Comparison of ENCODE assay signal across 23 cellular contexts in genomic region chr2:219619235-219619634, GRCh38. TPM values are rescaled to one million over a fixed set of nuclear protein-coding genes. Genes with fewer than 3 reads are reported as not detected.
A peak's percentile ranks its signal among the peaks of the same experiment; 100 is the strongest.
DNase-seq lines count a peak whose midpoint lies in the region; ATAC-seq, FAIRE-seq and TF ChIP-seq lines count a peak whose summit lies in the region.
"Had no signal": no experiment of that assay in that cellular context is flagged by ENCODE, and none has a peak within 500 bp of the region (broad histone marks: within the 10 kb centered on the region; RNA-seq: fewer than 3 reads in every experiment).

No MANE protein-coding gene starts in this region.

- no peak for TF ChIP-seq EP300 in H1 (IDR thresholded peaks at IDR 0.05; ENCODE audit: borderline replicate concordance in 1 of 2, low read depth in 2 of 2, low read length in 2 of 2)

- TF ChIP-seq POLR2A in H1 (IDR thresholded peaks at IDR 0.05; ENCODE audit: control extremely low read depth in 1 of 2, low read depth in 2 of 2, low read length in 2 of 2): no peak

- H3K27ac ChIP-seq in H1 (ENCODE audit: low read depth, low read length): no peak overlapping the region
- H3K27ac ChIP-seq in neural progenitor cell: no peak overlapping the region
- H3K27ac ChIP-seq: breast epithelium, dorsolateral prefrontal cortex, epithelial cell of prostate, left lung had no signal

- H2BK15ac ChIP-seq in H1 (ENCODE audit: low read length): no peak overlapping the region

- TF ChIP-seq RAD21 in H1 (IDR thresholded peaks at IDR 0.05 in 1 of 2, conservative IDR thresholded peaks at IDR 0.05 in 1 of 2; ENCODE audit: low read depth in 2 of 2, low read length in 2 of 2): peak; percentile 75 to 84

- no peak overlapping the region for H3K4ac ChIP-seq in H1 (replicated peaks; ENCODE audit: insufficient read length, low read depth, low read length)

- no peak overlapping the region for H3K23ac ChIP-seq in H1 (ENCODE audit: insufficient read length)

- H2BK20ac ChIP-seq in H1 (ENCODE audit: low read length): no peak overlapping the region

- H3F3A ChIP-seq in neural progenitor cell (ENCODE audit: low read depth): peaks cover 2% of the 10 kb centered on the region

- no peaks in the 10 kb centered on the region for H3K23me2 ChIP-seq in H1 (ENCODE audit: low read depth, low read length)

- H2AFZ ChIP-seq in H1 (ENCODE audit: low read length) (no peak overlapping the region), neural progenitor cell (replicated peaks) (no peak overlapping the region)

- no peak overlapping the region for H3K4me3 Mint-ChIP-seq in neural progenitor cell
- H3K4me3 Mint-ChIP-seq: activated CD8-positive, alpha-beta memory T cell treated with anti-CD3 and anti-CD28 coated beads, Interleukin-2, amount 10 ng/mL, durations not matched to agents 7 days and 5 days; activated naive CD8-positive, alpha-beta T cell treated with anti-CD3 and anti-CD28 coated beads, Interleukin-2, amount 10 ng/mL, durations not matched to agents 7 days and 5 days; activated T-helper 17 cell treated with anti-CD3 and anti-CD28 coated beads, Interleukin-2, amount 50 U/mL, for 72 hours; stimulated activated effector memory CD8-positive, alpha-beta T cell treated with anti-CD3 and anti-CD28 coated beads, Interleukin-12 subunit alpha, Interleukin-12 subunit beta, amount 100 ng/mL, for 72 hours had no signal

- peaks cover 2% of the 10 kb centered on the region for H3K36me3 Mint-ChIP-seq in neural progenitor cell
- H3K36me3 Mint-ChIP-seq: activated naive CD8-positive, alpha-beta T cell treated with anti-CD3 and anti-CD28 coated beads, Interleukin-2, amount 10 ng/mL, durations not matched to agents 7 days and 5 days; stimulated activated effector memory CD8-positive, alpha-beta T cell treated with anti-CD3 and anti-CD28 coated beads, Interleukin-12 subunit alpha, Interleukin-12 subunit beta, amount 100 ng/mL, for 72 hours had no signal

- no peaks in the 10 kb centered on the region for H3K79me2 ChIP-seq in H1 (ENCODE audit: control insufficient read depth in 1 of 2, insufficient read depth in 2 of 2, low read length in 2 of 2)
- no peaks in the 10 kb centered on the region for H3K79me2 ChIP-seq in neural progenitor cell (ENCODE audit: low read depth)

- ATAC-seq in HG02678 (IDR thresholded peaks at IDR 0.05; ENCODE audit: unreplicated experiment): no peak
- ATAC-seq: activated CD8-positive, alpha-beta memory T cell treated with anti-CD3 and anti-CD28 coated beads, Interleukin-2, amount 10 ng/mL, durations not matched to agents 7 days and 5 days; activated T-helper 17 cell treated with anti-CD3 and anti-CD28 coated beads, Interleukin-2, amount 50 U/mL, for 72 hours; left lung; right cardiac atrium; stimulated activated effector memory CD8-positive, alpha-beta T cell treated with anti-CD3 and anti-CD28 coated beads, Interleukin-12 subunit alpha, Interleukin-12 subunit beta, amount 100 ng/mL, for 72 hours had no signal

- H3K36me3 ChIP-seq in H1 (ENCODE audit: control insufficient read depth in 2 of 4, insufficient read depth in 4 of 4, low read length in 3 of 4): peaks cover 0 to 4% (median 0%) of the 10 kb centered on the region in 4 experiments; a peak in 3 of 8 replicates
- H3K36me3 ChIP-seq in neural progenitor cell: no peaks in the 10 kb centered on the region
- H3K36me3 ChIP-seq: breast epithelium had no signal

- H2BK5ac ChIP-seq in H1 (ENCODE audit: low read depth, low read length): no peak overlapping the region

- H3K27ac Mint-ChIP-seq in neural progenitor cell: no peak overlapping the region
- H3K27ac Mint-ChIP-seq: activated CD8-positive, alpha-beta memory T cell treated with anti-CD3 and anti-CD28 coated beads, Interleukin-2, amount 10 ng/mL, durations not matched to agents 7 days and 5 days; activated naive CD8-positive, alpha-beta T cell treated with anti-CD3 and anti-CD28 coated beads, Interleukin-2, amount 10 ng/mL, durations not matched to agents 7 days and 5 days; activated T-helper 17 cell treated with anti-CD3 and anti-CD28 coated beads, Interleukin-2, amount 50 U/mL, for 72 hours; stimulated activated effector memory CD8-positive, alpha-beta T cell treated with anti-CD3 and anti-CD28 coated beads, Interleukin-12 subunit alpha, Interleukin-12 subunit beta, amount 100 ng/mL, for 72 hours had no signal

- FAIRE-seq in H1 (lab: Jason Lieb, UNC) (peak; percentile 48), urothelium cell line (lab: Jason Lieb, UNC) (no peak)
- FAIRE-seq: frontal cortex, H54 had no signal

- no peak overlapping the region for H3K9ac ChIP-seq in H1 (replicated peaks in 1 of 4; ENCODE audit: extremely low read depth in 1 of 4, low read depth in 3 of 4, low read length in 3 of 4)
- no peak overlapping the region for H3K9ac ChIP-seq in neural progenitor cell

- H3K14ac ChIP-seq in H1 (ENCODE audit: insufficient read length): no peak overlapping the region

- H3K27me3 ChIP-seq in H1 (replicated peaks in 1 of 4; ENCODE audit: control insufficient read depth in 3 of 4, extremely low read depth in 1 of 4, insufficient read depth in 3 of 4, low read length in 3 of 4): no peaks in the 10 kb centered on the region
- H3K27me3 ChIP-seq in neural progenitor cell: peaks cover 3% of the 10 kb centered on the region
- H3K27me3 ChIP-seq: breast epithelium, dorsolateral prefrontal cortex, left lung had no signal

- no peak overlapping the region for H2BK120ac ChIP-seq in H1 (replicated peaks; ENCODE audit: low read depth, low read length)

- H3K4me1 ChIP-seq in H1 (replicated peaks in 1 of 4; ENCODE audit: control insufficient read depth in 3 of 4, insufficient read depth in 4 of 4, low read length in 3 of 4) (no peaks in the 10 kb centered on the region), neural progenitor cell (no peaks in the 10 kb centered on the region)
- H3K4me1 ChIP-seq: breast epithelium, left lung had no signal

- H3K27me3 Mint-ChIP-seq in neural progenitor cell (ENCODE audit: insufficient read depth, low read depth): no peaks in the 10 kb centered on the region
- H3K27me3 Mint-ChIP-seq: activated T-helper 17 cell treated with anti-CD3 and anti-CD28 coated beads, Interleukin-2, amount 50 U/mL, for 72 hours had no signal

- DNase-seq in ELF-1 (ENCODE audit: low read depth, low spot score): peak; percentile 51
- peak; percentile 2 for DNase-seq in NCI-H69 (lab: John Stamatoyannopoulos, UW)
- no peak for DNase-seq in H1 (ENCODE audit: low read depth in 1 of 2, low spot score in 2 of 2)
- peak; percentile 57 for DNase-seq in neural progenitor cell (ENCODE audit: low spot score)
- DNase-seq in putamen (ENCODE audit: low spot score): no peak
- DNase-seq in urothelium cell line (ENCODE audit: low spot score): no peak
- DNase-seq: activated CD4-positive, alpha-beta T cell treated with anti-CD3 and anti-CD28 coated beads for 48 hours; activated CD8-positive, alpha-beta memory T cell treated with anti-CD3 and anti-CD28 coated beads, Interleukin-2, amount 10 ng/mL, durations not matched to agents 7 days and 5 days; activated naive CD8-positive, alpha-beta T cell treated with anti-CD3 and anti-CD28 coated beads, Interleukin-2, amount 10 ng/mL, durations not matched to agents 7 days and 5 days; dorsolateral prefrontal cortex; NCI-H2171; NCI-H774; RPMI8226 had no signal

- WGBS in H1 (ENCODE audit: extremely low coverage in 1 of 2, insufficient coverage in 1 of 2, insufficient read length in 1 of 2, insufficient replicate concordance in 2 of 2, low coverage in 1 of 2, low lambda C conversion rate in 2 of 2, missing lambda C conversion rate in 1 of 2), 2 experiments: 54% methylated on average over 4 of the region's 4 CpGs; no CpG with 5 or more reads in 1 of the 2 experiments

- H4K20me1 ChIP-seq in H1 (replicated peaks in 1 of 2; ENCODE audit: control insufficient read depth in 1 of 2, insufficient read depth in 2 of 2, low read length in 2 of 2): no peaks in the 10 kb centered on the region
- no peaks in the 10 kb centered on the region for H4K20me1 ChIP-seq in neural progenitor cell (ENCODE audit: low read depth)

- POLR2A ChIA-PET in H1 (lab: Charles Lee; ENCODE audit: partially characterized antibody): interaction anchor here (1.1 to 1.6 kb wide), 2 partner anchors 21 to 66 kb away, joined by 3 to 5 read pairs; partner anchors contain the start of gene STK11IP

- H3K9me3 ChIP-seq in H1 (ENCODE audit: insufficient read depth in 2 of 2, low read depth in 1 of 2, low read length in 1 of 2) (no peaks in the 10 kb centered on the region), neural progenitor cell (ENCODE audit: low read depth) (no peaks in the 10 kb centered on the region)
- H3K9me3 ChIP-seq: breast epithelium, left lung had no signal

- no peaks in the 10 kb centered on the region for H3K79me1 ChIP-seq in H1 (ENCODE audit: low read depth, low read length)

- no peak overlapping the region for H4K5ac ChIP-seq in H1 (ENCODE audit: insufficient read length, low read depth, low read length)

- H4K8ac ChIP-seq in H1 (ENCODE audit: extremely low read depth, insufficient read depth, low read length): no peak overlapping the region

- H3K4me2 ChIP-seq in H1 (ENCODE audit: insufficient read depth in 1 of 2, low read depth in 2 of 2, low read length in 2 of 2): no peak overlapping the region
- H3K4me2 ChIP-seq in neural progenitor cell: no peak overlapping the region

- H3K56ac ChIP-seq in H1 (replicated peaks; ENCODE audit: insufficient read length, low read depth, low read length): no peak overlapping the region

- H3K9me3 Mint-ChIP-seq in neural progenitor cell: no peaks in the 10 kb centered on the region
- H3K9me3 Mint-ChIP-seq: activated naive CD8-positive, alpha-beta T cell treated with anti-CD3 and anti-CD28 coated beads, Interleukin-2, amount 10 ng/mL, durations not matched to agents 7 days and 5 days; activated T-helper 17 cell treated with anti-CD3 and anti-CD28 coated beads, Interleukin-2, amount 50 U/mL, for 72 hours; stimulated activated effector memory CD8-positive, alpha-beta T cell treated with anti-CD3 and anti-CD28 coated beads, Interleukin-12 subunit alpha, Interleukin-12 subunit beta, amount 100 ng/mL, for 72 hours had no signal

- CTCF ChIA-PET in H1 (lab: Charles Lee; ENCODE audit: partially characterized antibody): interaction anchor here (0.6 to 18.7 kb wide), 26 partner anchors 8 to 459 kb away, joined by 3 to 356 read pairs (median 4); partner anchors contain the start of genes ASIC4, CHPF, NHEJ1 and SLC4A3

- H2AK5ac ChIP-seq in H1 (ENCODE audit: low read depth, low read length): no peak overlapping the region

- H4K91ac ChIP-seq in H1 (replicated peaks; ENCODE audit: insufficient read length, low read length): no peak overlapping the region

- TF ChIP-seq CTCF in H1 (IDR thresholded peaks at IDR 0.05; ENCODE audit: control extremely low read depth in 1 of 3, insufficient read depth in 1 of 3, low read depth in 1 of 3, low read length in 3 of 3): peak; percentile 58 to 80 (median 63)
- peak; percentile 56 for TF ChIP-seq CTCF in neural progenitor cell (IDR thresholded peaks at IDR 0.05)

- H3K18ac ChIP-seq in H1 (ENCODE audit: extremely low read depth, low read length): no peak overlapping the region

- H3K4me3 ChIP-seq in H1 (ENCODE audit: extremely low read depth in 1 of 4, insufficient read depth in 2 of 4, low read depth in 3 of 4, low read length in 4 of 4): no peak overlapping the region
- no peak overlapping the region for H3K4me3 ChIP-seq in neural progenitor cell
- H3K4me3 ChIP-seq: breast epithelium, dorsolateral prefrontal cortex, left lung had no signal

- H3K4me1 Mint-ChIP-seq in neural progenitor cell: no peaks in the 10 kb centered on the region
- H3K4me1 Mint-ChIP-seq: activated CD8-positive, alpha-beta memory T cell treated with anti-CD3 and anti-CD28 coated beads, Interleukin-2, amount 10 ng/mL, durations not matched to agents 7 days and 5 days; activated naive CD8-positive, alpha-beta T cell treated with anti-CD3 and anti-CD28 coated beads, Interleukin-2, amount 10 ng/mL, durations not matched to agents 7 days and 5 days; activated T-helper 17 cell treated with anti-CD3 and anti-CD28 coated beads, Interleukin-2, amount 50 U/mL, for 72 hours; stimulated activated effector memory CD8-positive, alpha-beta T cell treated with anti-CD3 and anti-CD28 coated beads, Interleukin-12 subunit alpha, Interleukin-12 subunit beta, amount 100 ng/mL, for 72 hours had no signal

- H2BK12ac ChIP-seq in H1 (ENCODE audit: low read depth, low read length): no peak overlapping the region

RNA-seq across cellular contexts. Expression of gene SLC4A3, which starts 8.2 kb away (rescaled TPM):
- 6.5 and 7.4 TPM in 2 replicates for total RNA-seq in H1 (2021; fragmentation: NEBNext Ultra II Directional; extraction: Animal tissue kit (Norgen Biotek cat#: 25700))
- 4.8 and 8.2 TPM in 2 replicates for polyA plus RNA-seq in H1 (2011; rRNA removed)
- polyA plus RNA-seq in H1 (2011; cell fraction: cytosol; rRNA removed): 5.4 TPM
- 37.1 TPM for polyA plus RNA-seq in H1 (2011; cell fraction: nucleus; rRNA removed)
- 5.8 to 8.2 TPM (median 6.5 TPM) in 4 replicates for polyA plus RNA-seq in H1 (2012, experiment 1 of 2)
- polyA plus RNA-seq in H1 (2012, experiment 2 of 2): 4.7 TPM
- 4.7 TPM for polyA plus RNA-seq in H1 (2013, experiment 1 of 2)
- polyA plus RNA-seq in H1 (2013, experiment 2 of 2): 4.8 TPM
- 2.8 and 5.1 TPM in 2 replicates for polyA minus RNA-seq in H1 (2011; rRNA and poly(A)+ RNA removed)
- polyA minus RNA-seq in H1 (2011; cell fraction: cytosol; rRNA and poly(A)+ RNA removed): 4.6 TPM
- 9.8 TPM for polyA minus RNA-seq in H1 (2011; cell fraction: nucleus; rRNA and poly(A)+ RNA removed)
- total RNA-seq in neural progenitor cell (ENCODE audit: low replicate concordance): 0.88 and 3.7 TPM in 2 replicates
- total RNA-seq: activated CD8-positive, alpha-beta memory T cell treated with anti-CD3 and anti-CD28 coated beads, Interleukin-2, amount 10 ng/mL, durations not matched to agents 7 days and 5 days; activated naive CD8-positive, alpha-beta T cell treated with anti-CD3 and anti-CD28 coated beads, Interleukin-2, amount 10 ng/mL, durations not matched to agents 7 days and 5 days; activated T-helper 17 cell treated with anti-CD3 and anti-CD28 coated beads, Interleukin-2, amount 50 U/mL, for 72 hours had no signal

RNA-seq across cellular contexts. Expression of gene STK11IP, which starts 21.6 kb away (rescaled TPM):
- total RNA-seq in H1 (2021; fragmentation: NEBNext Ultra II Directional; extraction: Animal tissue kit (Norgen Biotek cat#: 25700)): 24.1 and 29.6 TPM in 2 replicates
- 18.5 and 26.5 TPM in 2 replicates for polyA plus RNA-seq in H1 (2011; rRNA removed)
- 15.8 TPM for polyA plus RNA-seq in H1 (2011; cell fraction: cytosol; rRNA removed)
- 164 TPM for polyA plus RNA-seq in H1 (2011; cell fraction: nucleus; rRNA removed)
- 17.0 to 28.8 TPM (median 24.2 TPM) in 4 replicates for polyA plus RNA-seq in H1 (2012, experiment 1 of 2)
- 20.6 TPM for polyA plus RNA-seq in H1 (2012, experiment 2 of 2)
- 15.3 TPM for polyA plus RNA-seq in H1 (2013, experiment 1 of 2)
- 13.6 TPM for polyA plus RNA-seq in H1 (2013, experiment 2 of 2)
- polyA minus RNA-seq in H1 (2011; rRNA and poly(A)+ RNA removed): 24.4 and 24.9 TPM in 2 replicates
- 20.9 TPM for polyA minus RNA-seq in H1 (2011; cell fraction: cytosol; rRNA and poly(A)+ RNA removed)
- 35.4 TPM for polyA minus RNA-seq in H1 (2011; cell fraction: nucleus; rRNA and poly(A)+ RNA removed)
- total RNA-seq in neural progenitor cell (ENCODE audit: low replicate concordance): 16.8 and 22.7 TPM in 2 replicates

RNA-seq across cellular contexts. Expression of gene INHA, which starts 47.1 kb away (rescaled TPM):
- 0.65 and 0.73 TPM in 2 replicates for total RNA-seq in H1 (2021; fragmentation: NEBNext Ultra II Directional; extraction: Animal tissue kit (Norgen Biotek cat#: 25700))
- polyA plus RNA-seq in H1 (2011; rRNA removed): 2.7 and 4.3 TPM in 2 replicates
- 3.2 TPM for polyA plus RNA-seq in H1 (2011; cell fraction: cytosol; rRNA removed)
- 11.1 TPM for polyA plus RNA-seq in H1 (2011; cell fraction: nucleus; rRNA removed)
- 0.77 to 3.2 TPM (median 2.1 TPM) in 4 replicates for polyA plus RNA-seq in H1 (2012, experiment 1 of 2)
- 0.54 TPM for polyA plus RNA-seq in H1 (2012, experiment 2 of 2)
- polyA plus RNA-seq in H1 (2013, experiment 1 of 2): 0.61 TPM
- polyA plus RNA-seq in H1 (2013, experiment 2 of 2): 0.57 TPM
- polyA minus RNA-seq in H1 (2011; rRNA and poly(A)+ RNA removed): 0.22 and 0.41 TPM in 2 replicates
- polyA minus RNA-seq in H1 (2011; cell fraction: cytosol; rRNA and poly(A)+ RNA removed): not detected
- 1.1 TPM for polyA minus RNA-seq in H1 (2011; cell fraction: nucleus; rRNA and poly(A)+ RNA removed)
- total RNA-seq in neural progenitor cell (ENCODE audit: low replicate concordance): 0.31 TPM in 1 of 2 replicates, not detected in the other
- total RNA-seq: activated CD8-positive, alpha-beta memory T cell treated with anti-CD3 and anti-CD28 coated beads, Interleukin-2, amount 10 ng/mL, durations not matched to agents 7 days and 5 days; activated naive CD8-positive, alpha-beta T cell treated with anti-CD3 and anti-CD28 coated beads, Interleukin-2, amount 10 ng/mL, durations not matched to agents 7 days and 5 days; activated T-helper 17 cell treated with anti-CD3 and anti-CD28 coated beads, Interleukin-2, amount 50 U/mL, for 72 hours; mononuclear cell had no signal

RNA-seq across cellular contexts. Expression of gene OBSL1, which starts 47.9 kb away (rescaled TPM):
- 127 and 135 TPM in 2 replicates for total RNA-seq in H1 (2021; fragmentation: NEBNext Ultra II Directional; extraction: Animal tissue kit (Norgen Biotek cat#: 25700))
- 116 and 205 TPM in 2 replicates for polyA plus RNA-seq in H1 (2011; rRNA removed)
- 171 TPM for polyA plus RNA-seq in H1 (2011; cell fraction: cytosol; rRNA removed)
- polyA plus RNA-seq in H1 (2011; cell fraction: nucleus; rRNA removed): 776 TPM
- 105 to 168 TPM (median 164 TPM) in 4 replicates for polyA plus RNA-seq in H1 (2012, experiment 1 of 2)
- 108 TPM for polyA plus RNA-seq in H1 (2012, experiment 2 of 2)
- 76.8 TPM for polyA plus RNA-seq in H1 (2013, experiment 1 of 2)
- polyA plus RNA-seq in H1 (2013, experiment 2 of 2): 67.6 TPM
- polyA minus RNA-seq in H1 (2011; rRNA and poly(A)+ RNA removed): 64.9 and 94.5 TPM in 2 replicates
- 91.4 TPM for polyA minus RNA-seq in H1 (2011; cell fraction: cytosol; rRNA and poly(A)+ RNA removed)
- polyA minus RNA-seq in H1 (2011; cell fraction: nucleus; rRNA and poly(A)+ RNA removed): 160 TPM
- total RNA-seq in neural progenitor cell (ENCODE audit: low replicate concordance): 31.0 and 111 TPM in 2 replicates
- total RNA-seq: activated naive CD8-positive, alpha-beta T cell treated with anti-CD3 and anti-CD28 coated beads, Interleukin-2, amount 10 ng/mL, durations not matched to agents 7 days and 5 days had no signal

Comparison
In these comparisons a context has a peak if more than half of its experiments do, and no peak if none do; other contexts are left out.
1. DNase-seq: peak in ELF-1 (single experiment), NCI-H69 (single experiment) and neural progenitor cell (single experiment); none in H1 (0 of 2), putamen (single experiment) and urothelium cell line (single experiment).